ENCODE assay signal across 13 cellular contexts in the genomic region with DNA sequence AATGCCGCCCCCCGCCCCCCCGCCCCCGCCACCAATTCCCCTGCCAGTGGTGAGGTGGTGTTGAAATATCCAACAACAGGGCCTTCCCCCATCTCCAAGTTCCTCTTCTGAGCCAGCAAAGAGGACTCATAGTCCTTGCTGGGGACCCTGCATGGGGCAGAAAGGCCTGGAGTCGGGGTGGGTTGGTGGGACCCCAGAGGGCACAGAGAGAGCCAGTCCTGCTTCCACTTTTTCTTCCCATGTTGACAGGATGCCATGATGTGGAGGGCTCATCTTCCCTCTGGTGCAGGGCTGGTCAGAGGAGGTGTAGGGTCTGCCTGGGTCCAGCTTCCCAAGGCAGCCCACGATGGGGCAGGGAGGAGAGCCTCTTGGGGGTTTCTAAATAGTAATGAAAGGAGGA. TPM values are rescaled to one million over a fixed set of nuclear protein-coding genes. Genes with fewer than 3 reads are reported as not detected.
DNase-seq lines count a peak whose midpoint lies in the region; ATAC-seq, FAIRE-seq and TF ChIP-seq lines count a peak whose summit lies in the region.
"Had no signal": no experiment of that assay in that cellular context is flagged by ENCODE, and none has a peak within 500 bp of the region (broad histone marks: within the 10 kb centered on the region; RNA-seq: fewer than 3 reads in every experiment).

No MANE protein-coding gene starts in this region.

- peaks cover 0 to 7% of the 10 kb centered on the region in 2 donors for H3K9me3 ChIP-seq in kidney (ENCODE audit: control insufficient read depth in 1 of 2, low read length in 2 of 2)
- peaks cover 0 to 14% (median 8%) of the 10 kb centered on the region in 5 donors for H3K9me3 ChIP-seq in subcutaneous abdominal adipose tissue (ENCODE audit: control insufficient read depth in 5 of 5, low read length in 5 of 5)
- H3K9me3 ChIP-seq in thyroid gland: no peaks in the 10 kb centered on the region
- H3K9me3 ChIP-seq: colonic mucosa had no signal

- peak; percentile 54 for ATAC-seq in Right ventricle myocardium inferior

- H3K4me3 ChIP-seq in kidney (ENCODE audit: low read length in 2 of 2): no peak overlapping the region
- no peak overlapping the region for H3K4me3 ChIP-seq in subcutaneous abdominal adipose tissue (ENCODE audit: low read depth in 1 of 5, low read length in 5 of 5)
- no peak overlapping the region for H3K4me3 ChIP-seq in thyroid gland (replicated peaks in 1 of 3)
- H3K4me3 ChIP-seq: colonic mucosa had no signal

- no peak for TF ChIP-seq POLR2A in thyroid gland (IDR thresholded peaks at IDR 0.05)

- no peaks in the 10 kb centered on the region for H3K36me3 ChIP-seq in kidney (ENCODE audit: control insufficient read depth in 1 of 2, insufficient read depth in 2 of 2, low read length in 2 of 2)
- H3K36me3 ChIP-seq in subcutaneous abdominal adipose tissue (ENCODE audit: control insufficient read depth in 5 of 5, insufficient read depth in 5 of 5, low read length in 5 of 5): no peaks in the 10 kb centered on the region
- H3K36me3 ChIP-seq in thyroid gland: no peaks in the 10 kb centered on the region
- H3K36me3 ChIP-seq: colonic mucosa had no signal

- no peak overlapping the region for H3K9ac ChIP-seq in kidney (ENCODE audit: low read length in 2 of 2)
- H3K9ac ChIP-seq in subcutaneous abdominal adipose tissue (ENCODE audit: low read length in 5 of 5): no peak overlapping the region
- H3K9ac ChIP-seq: parathyroid adenoma had no signal

- no peaks in the 10 kb centered on the region for H3K4me1 ChIP-seq in kidney (ENCODE audit: control insufficient read depth in 1 of 2, insufficient read depth in 1 of 2, low read depth in 1 of 2, low read length in 2 of 2)
- peaks cover 0 to 25% (median 0%) of the 10 kb centered on the region in 5 donors for H3K4me1 ChIP-seq in subcutaneous abdominal adipose tissue (ENCODE audit: control insufficient read depth in 5 of 5, insufficient read depth in 5 of 5, low read length in 5 of 5)
- H3K4me1 ChIP-seq in thyroid gland: no peaks in the 10 kb centered on the region
- H3K4me1 ChIP-seq: colonic mucosa, parathyroid adenoma had no signal

- intact Hi-C loops in Right ventricle myocardium inferior (cut with DNase I): no loop called here
- intact Hi-C loops in cardiac septum (cut with DNase I): no loop called here
- intact Hi-C loops in kidney (cut with DNase I): no loop called here
- intact Hi-C loops in thyroid gland (cut with DNase I): no loop called here

- no peak for FAIRE-seq in kidney (lab: Jason Lieb, UNC)

- CTCF ChIA-PET in RWPE1 (lab: Yijun Ruan, JAX): no interaction called here

- TF ChIP-seq CTCF in RWPE1 (conservative IDR thresholded peaks at IDR 0.05; ENCODE audit: low read depth) (no peak), kidney (IDR thresholded peaks at IDR 0.05; ENCODE audit: borderline replicate concordance, extremely low read depth, insufficient read depth) (no peak), thyroid gland (IDR thresholded peaks at IDR 0.05) (no peak)

- DNase-seq in Right ventricle myocardium inferior (ENCODE audit: missing footprints): no peak
- no peak for DNase-seq in cardiac septum (ENCODE audit: low spot score)
- no peak for DNase-seq in RWPE1 (ENCODE audit: low spot score)
- DNase-seq in kidney: peak; percentile 29
- no peak for DNase-seq in thyroid gland
- DNase-seq in NCI-H1417 treated with DMSO at 0.1 percent for 48 hours (lab: John Stamatoyannopoulos, UW): no peak
- DNase-seq in NCI-H1048 (lab: John Stamatoyannopoulos, UW): no peak
- DNase-seq: colonic mucosa, NCI-H1417, NCI-H446 treated with DMSO at 0.1 percent for 48 hours had no signal

- H3K27me3 ChIP-seq in subcutaneous abdominal adipose tissue (ENCODE audit: control insufficient read depth in 5 of 5, insufficient read depth in 4 of 5, low read length in 5 of 5) (peaks cover 7 to 16% (median 10%) of the 10 kb centered on the region in 5 donors), thyroid gland (no peaks in the 10 kb centered on the region)
- H3K27me3 ChIP-seq: colonic mucosa had no signal

- H3K27ac ChIP-seq in RWPE1 (peak overlapping the region; percentile 43; the same call in 1 of the 2 replicates), kidney (ENCODE audit: low read depth in 2 of 2, low read length in 2 of 2) (no peak overlapping the region), subcutaneous abdominal adipose tissue (ENCODE audit: low read depth, low read length) (peak overlapping the region; percentile 40), thyroid gland (no peak overlapping the region)
- H3K27ac ChIP-seq: colonic mucosa, parathyroid adenoma had no signal

- 86 to 87% methylated on average over 6 of the region's 6 CpGs for WGBS in thyroid gland, 2 donors

- POLR2A ChIA-PET in RWPE1 (lab: Yijun Ruan, JAX; ENCODE audit: low non-redundant PET): no interaction called here

RNA-seq across cellular contexts. Expression of a gene that starts 49.0 kb away (rescaled TPM):
- total RNA-seq in Right ventricle myocardium inferior (0.78 TPM), cardiac septum (1.00 TPM), kidney (2.3 TPM), thyroid gland (under 1 TPM in 1 of 4 donors, not detected in 3; 0.22 TPM)
- polyA plus RNA-seq in kidney (ENCODE audit: insufficient read depth, low read depth, low replicate concordance): 0.17 TPM
- total RNA-seq: mesothelial cell of epicardium had no signal

RNA-seq across cellular contexts. Expression of a gene that starts 49.0 kb away (rescaled TPM):
- 2.8 TPM for total RNA-seq in Right ventricle myocardium inferior
- 2.0 TPM for total RNA-seq in cardiac septum
- 19.1 TPM for total RNA-seq in kidney
- 0.45 TPM for polyA plus RNA-seq in kidney (ENCODE audit: insufficient read depth, low read depth, low replicate concordance)
- 10 to 100 TPM in 1 of 4 donors, 1 to 10 TPM in 3; 2.3 to 10.6 (median 5.1) TPM for total RNA-seq in thyroid gland

Comparison
In these comparisons a context has a peak if more than half of its experiments do, and no peak if none do; other contexts are left out.
1. H3K27ac ChIP-seq: peak in RWPE1 (single experiment) and subcutaneous abdominal adipose tissue (single experiment); none in kidney (0 of 2) and thyroid gland (0 of 3).